ENCODE assay signal across 1 cellular context in the genomic region with DNA sequence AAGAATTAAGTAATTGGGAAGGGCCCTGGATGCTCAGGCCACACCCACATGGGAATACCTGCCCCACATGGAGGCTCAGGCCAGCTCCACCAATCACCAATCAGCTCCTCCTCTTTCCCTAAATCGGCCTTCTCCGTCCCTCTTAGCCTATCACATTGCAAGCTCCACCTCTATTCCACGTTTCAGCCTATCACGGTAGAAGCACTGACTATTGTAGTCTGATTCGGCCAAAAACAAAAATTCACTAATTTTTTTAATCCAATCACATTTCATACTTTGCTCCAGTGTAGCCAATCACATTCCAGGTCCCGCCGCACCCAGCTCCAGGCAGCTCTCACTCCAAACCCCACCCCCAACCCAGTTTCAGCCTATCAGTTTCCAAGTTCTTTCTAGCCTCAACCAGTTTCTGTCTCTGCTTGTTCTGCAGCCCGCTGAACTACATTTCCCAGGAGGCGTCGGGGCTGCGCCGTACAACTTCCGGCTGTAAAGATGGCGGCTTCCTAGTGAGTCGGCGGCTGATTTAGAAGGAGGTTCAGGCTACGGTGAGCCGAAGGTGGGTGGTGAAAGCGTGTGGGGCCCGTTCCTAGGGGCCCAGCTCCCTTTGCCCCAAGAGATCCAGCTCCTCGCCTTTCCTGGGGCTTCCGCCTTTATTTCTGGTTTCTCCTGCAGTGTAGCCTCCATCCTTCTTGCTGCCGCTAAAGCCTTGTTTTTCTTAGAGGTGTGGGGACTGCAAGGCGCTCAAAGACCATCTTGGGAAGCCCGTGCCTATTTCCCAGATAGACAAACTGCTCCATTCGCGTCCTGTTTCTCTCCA.
A peak's percentile ranks its signal among the peaks of the same experiment; 100 is the strongest.
TF ChIP-seq lines count a peak whose summit lies in the region.

A gene (plus strand): TSS at position 469 of the 814 bp plus-strand sequence. CDS start 1,364 bp downstream, outside the sequence.

TF ChIP-seq in SK-N-SH treated with all-trans-retinoic acid at 6 μM for 48 hours, 23 proteins besides CTCF, POLR2A, EP300 and RAD21 (continued from another document):
- TF ChIP-seq ZNF8 (CRISPR knock-in tag; IDR thresholded peaks at IDR 0.05) (0 out of 2 replicates have a peak, but pooled peaks have one; percentile 43), ARNTL (CRISPR knock-in tag; IDR thresholded peaks at IDR 0.05; ENCODE audit: borderline replicate concordance, low read depth) (peak; percentile 66; the same call in 1 of the 2 replicates), OSR1 (CRISPR knock-in tag; IDR thresholded peaks at IDR 0.05) (peak; percentile 40; the same call in 1 of the 2 replicates), ISL1 (CRISPR knock-in tag; IDR thresholded peaks at IDR 0.05) (peak; percentile 30; the same call in 1 of the 2 replicates), GLIS3 (CRISPR knock-in tag; IDR thresholded peaks at IDR 0.05) (no peak), TOX (CRISPR knock-in tag; IDR thresholded peaks at IDR 0.05; ENCODE audit: borderline replicate concordance) (no peak)
- TF ChIP-seq, protein P1, sequence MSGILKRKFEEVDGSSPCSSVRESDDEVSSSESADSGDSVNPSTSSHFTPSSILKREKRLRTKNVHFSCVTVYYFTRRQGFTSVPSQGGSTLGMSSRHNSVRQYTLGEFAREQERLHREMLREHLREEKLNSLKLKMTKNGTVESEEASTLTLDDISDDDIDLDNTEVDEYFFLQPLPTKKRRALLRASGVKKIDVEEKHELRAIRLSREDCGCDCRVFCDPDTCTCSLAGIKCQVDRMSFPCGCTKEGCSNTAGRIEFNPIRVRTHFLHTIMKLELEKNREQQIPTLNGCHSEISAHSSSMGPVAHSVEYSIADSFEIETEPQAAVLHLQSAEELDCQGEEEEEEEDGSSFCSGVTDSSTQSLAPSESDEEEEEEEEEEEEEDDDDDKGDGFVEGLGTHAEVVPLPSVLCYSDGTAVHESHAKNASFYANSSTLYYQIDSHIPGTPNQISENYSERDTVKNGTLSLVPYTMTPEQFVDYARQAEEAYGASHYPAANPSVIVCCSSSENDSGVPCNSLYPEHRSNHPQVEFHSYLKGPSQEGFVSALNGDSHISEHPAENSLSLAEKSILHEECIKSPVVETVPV (CRISPR knock-in tag; IDR thresholded peaks at IDR 0.05) = no peak
